ENCODE assay signal across 26 cellular contexts in the genomic region with DNA sequence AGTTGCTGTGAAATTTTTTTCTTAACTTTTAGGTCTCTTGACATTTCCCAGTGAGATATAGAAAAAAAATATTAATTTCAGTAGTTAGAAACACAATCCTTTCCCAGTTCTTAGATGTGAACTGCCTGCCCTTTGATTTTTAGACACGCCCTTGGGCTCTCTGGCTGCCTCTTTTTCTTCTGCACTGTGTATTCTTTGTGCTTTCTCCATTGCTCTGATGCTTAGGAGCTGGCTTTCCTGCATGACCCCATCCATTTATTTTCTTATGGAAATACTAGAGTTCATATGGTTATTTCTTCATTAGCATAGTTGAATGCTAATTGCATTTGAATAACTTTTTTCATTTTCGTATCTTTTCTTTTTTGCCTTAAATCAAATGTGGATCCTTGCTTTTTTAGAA.
"Had no signal": no experiment of that assay in that cellular context is flagged by ENCODE, and none has a peak within 500 bp of the region (broad histone marks: within the 10 kb centered on the region; RNA-seq: fewer than 3 reads in every experiment).

No MANE protein-coding gene starts in this region.

- H3K27me3 Mint-ChIP-seq: naive B cell had no signal

- H3K4me1 Mint-ChIP-seq: naive B cell; naive thymus-derived CD8-positive, alpha-beta T cell had no signal

- H3K4me3 ChIP-seq: coronary artery, dorsolateral prefrontal cortex, esophagus squamous epithelium, gastrocnemius medialis, heart right ventricle, hepatocyte, left lung, lower lobe of right lung, mucosa of descending colon had no signal

- H3K79me2 ChIP-seq: hepatocyte had no signal

- H3K27ac Mint-ChIP-seq: mesothelial cell of epicardium; naive thymus-derived CD8-positive, alpha-beta T cell had no signal

- H3K4me3 Mint-ChIP-seq: mesothelial cell of epicardium; naive B cell; naive thymus-derived CD8-positive, alpha-beta T cell had no signal

- H3K4me1 ChIP-seq: gastrocnemius medialis, heart right ventricle, left lung, lower lobe of right lung had no signal

- H3K36me3 Mint-ChIP-seq: mesothelial cell of epicardium; naive B cell; naive thymus-derived CD8-positive, alpha-beta T cell had no signal

- DNase-seq: dermis blood vessel endothelial cell; dorsolateral prefrontal cortex; effector CD4-positive, alpha-beta T cell; effector memory CD4-positive, alpha-beta T cell; erythroblast; esophagus squamous epithelium; foreskin fibroblast; foreskin melanocyte; gastrocnemius medialis; glutamatergic neuron; head of caudate nucleus; heart right ventricle; hypothalamus; left cardiac atrium; left lung; left ventricle myocardium superior; lower lobe of right lung; mesenchymal stem cell; mucosa of descending colon; naive B cell; naive thymus-derived CD8-positive, alpha-beta T cell had no signal

- ATAC-seq: esophagus mucosa; gastrocnemius medialis; heart right ventricle; left cardiac atrium; left lung; left ventricle myocardium superior; lower lobe of right lung; mucosa of descending colon; naive thymus-derived CD8-positive, alpha-beta T cell had no signal

- H2AFZ ChIP-seq: hepatocyte had no signal

- H3K27ac ChIP-seq: coronary artery, dorsolateral prefrontal cortex, epithelial cell of prostate, esophagus squamous epithelium, gastrocnemius medialis, heart right ventricle, hepatocyte, left lung, lower lobe of right lung had no signal

- H3K4me2 ChIP-seq: hepatocyte had no signal

- H3K9me3 ChIP-seq: esophagus squamous epithelium, gastrocnemius medialis, left lung, lower lobe of right lung, mucosa of descending colon had no signal

- H3K27me3 ChIP-seq: dorsolateral prefrontal cortex, esophagus squamous epithelium, gastrocnemius medialis, heart right ventricle, hepatocyte, left lung had no signal

- H3K36me3 ChIP-seq: esophagus squamous epithelium, gastrocnemius medialis, heart right ventricle, left lung, lower lobe of right lung had no signal
